ENCODE assay signal across 8 cellular contexts in the genomic region with DNA sequence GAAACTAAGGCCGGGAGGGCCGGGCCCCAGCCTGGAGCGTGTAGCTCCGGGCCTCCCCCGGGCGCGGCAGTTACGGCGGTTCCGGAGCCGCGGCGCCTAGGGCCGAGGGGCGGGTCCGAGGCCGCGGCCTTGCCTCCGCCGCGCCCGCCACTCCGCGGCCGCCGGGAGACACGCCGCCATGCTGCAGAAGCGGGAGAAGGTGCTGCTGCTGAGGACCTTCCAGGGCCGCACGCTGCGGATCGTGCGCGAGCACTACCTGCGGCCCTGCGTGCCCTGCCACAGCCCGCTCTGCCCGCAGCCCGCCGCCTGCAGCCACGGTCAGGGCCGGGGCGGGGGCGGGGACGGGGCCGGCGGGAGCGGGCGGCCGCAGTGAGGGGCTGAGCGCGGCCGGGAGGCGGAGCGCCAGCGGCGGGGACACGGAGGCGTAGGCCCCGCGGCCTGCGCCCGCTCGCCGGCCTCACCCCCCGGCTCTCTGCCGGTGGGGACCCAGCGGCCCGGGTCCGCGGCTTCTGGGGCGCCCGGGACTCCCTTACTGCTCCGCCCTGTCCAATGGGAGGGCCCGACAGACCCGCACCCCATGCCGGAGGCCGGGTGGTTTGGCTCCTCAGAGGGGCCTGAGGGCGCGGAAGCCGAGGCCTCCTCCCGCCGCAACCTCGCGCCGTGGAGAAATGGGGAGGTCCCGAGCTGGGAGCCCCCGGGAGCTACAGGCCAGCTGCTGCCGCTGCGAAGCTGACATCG. TPM values are rescaled to one million over a fixed set of nuclear protein-coding genes. Genes with fewer than 3 reads are reported as not detected.
DNase-seq lines count a peak whose midpoint lies in the region; ATAC-seq and TF ChIP-seq lines count a peak whose summit lies in the region.

A gene (plus strand): TSS at position 150 of the 738 bp plus-strand sequence. CDS start 29 bp downstream, at position 179.

- DNase-seq in NCI-H748 treated with DMSO at 0.1 percent for 48 hours (lab: John Stamatoyannopoulos, UW): peak; percentile 28
- peak; percentile 90 for DNase-seq in activated CD8-positive, alpha-beta memory T cell treated with anti-CD3 and anti-CD28 coated beads for 24 hours
- DNase-seq in stimulated activated CD8-positive, alpha-beta memory T cell treated with anti-CD3 and anti-CD28 coated beads, Interleukin-2, amount 100 ng/mL, for 1 hour (ENCODE audit: low read depth in 2 of 2): peak; percentile 25 to 26

- H3K4me3 ChIP-seq in endocrine pancreas (ENCODE audit: control insufficient read depth, insufficient read depth, low read length): peak within 1 kb of the TSS; percentile 48
- H3K4me3 ChIP-seq in mesodermal cell (ENCODE audit: extremely low read depth, insufficient read depth, low read length, poor library complexity, severe bottlenecking): peak within 1 kb of the TSS; percentile 46

- no peaks in the 10 kb centered on the region for H3K27me3 ChIP-seq in endocrine pancreas (ENCODE audit: control insufficient read depth, insufficient read depth, low read length)

- TF ChIP-seq CTCF in 22Rv1 (IDR thresholded peaks at IDR 0.05): no peak

- peak within 1 kb of the TSS; percentile 94 for H3K9ac ChIP-seq in endocrine pancreas (ENCODE audit: control insufficient read depth, insufficient read depth, low read length)

- H3K4me1 ChIP-seq in endocrine pancreas (ENCODE audit: control insufficient read depth, insufficient read depth, low read length) (peaks cover 24% of the 10 kb centered on the region), mesodermal cell (ENCODE audit: control insufficient read depth, insufficient read depth, low read length, poor library complexity, severe bottlenecking) (peaks cover 14% of the 10 kb centered on the region)

- peak; percentile 68 for ATAC-seq in GM18511 (IDR thresholded peaks at IDR 0.05; ENCODE audit: unreplicated experiment)
- peak; percentile 59 for ATAC-seq in HG03025 (IDR thresholded peaks at IDR 0.05; ENCODE audit: low FRiP score, unreplicated experiment)

- H3K36me3 ChIP-seq in endocrine pancreas (ENCODE audit: control insufficient read depth, insufficient read depth, low read length): no peaks in the 10 kb centered on the region
- H3K36me3 ChIP-seq in mesodermal cell (ENCODE audit: control insufficient read depth, insufficient read depth, low read length): no peaks in the 10 kb centered on the region

- H3K9me3 ChIP-seq in endocrine pancreas (ENCODE audit: control insufficient read depth, low read length) (no peaks in the 10 kb centered on the region), mesodermal cell (ENCODE audit: control insufficient read depth, low read length) (no peaks in the 10 kb centered on the region)

- WGBS in mesodermal cell (ENCODE audit: insufficient coverage in 2 of 2), 2 experiments: 0% methylated on average over 56 to 81 of the region's 92 CpGs

- peak within 1 kb of the TSS; percentile 83 for H3K27ac ChIP-seq in 22Rv1
- peak within 1 kb of the TSS; percentile 86 for H3K27ac ChIP-seq in mesodermal cell (ENCODE audit: low read depth, low read length, severe bottlenecking)

RNA-seq across cellular contexts. Expression of the gene that starts here (rescaled TPM):
- polyA plus RNA-seq in mesodermal cell (2013, experiment 1 of 2): 13.1 TPM
- polyA plus RNA-seq in mesodermal cell (2013, experiment 2 of 2): 15.4 TPM

Comparison
In these comparisons a context has a peak if more than half of its experiments do, and no peak if none do; other contexts are left out.
1. Peak in every context shown above with its lines: DNase-seq, ATAC-seq, H3K4me3 ChIP-seq and H3K27ac ChIP-seq.
2. DNase-seq: peak in every context shown above with its lines; median percentile 90 in activated CD8-positive, alpha-beta memory T cell treated with anti-CD3 and anti-CD28 coated beads for 24 hours; 28 in NCI-H748 treated with DMSO at 0.1 percent for 48 hours; 26 in stimulated activated CD8-positive, alpha-beta memory T cell treated with anti-CD3 and anti-CD28 coated beads, Interleukin-2, amount 100 ng/mL, for 1 hour.